19 cellular contexts compared by ENCODE assay signal in the genomic region with DNA sequence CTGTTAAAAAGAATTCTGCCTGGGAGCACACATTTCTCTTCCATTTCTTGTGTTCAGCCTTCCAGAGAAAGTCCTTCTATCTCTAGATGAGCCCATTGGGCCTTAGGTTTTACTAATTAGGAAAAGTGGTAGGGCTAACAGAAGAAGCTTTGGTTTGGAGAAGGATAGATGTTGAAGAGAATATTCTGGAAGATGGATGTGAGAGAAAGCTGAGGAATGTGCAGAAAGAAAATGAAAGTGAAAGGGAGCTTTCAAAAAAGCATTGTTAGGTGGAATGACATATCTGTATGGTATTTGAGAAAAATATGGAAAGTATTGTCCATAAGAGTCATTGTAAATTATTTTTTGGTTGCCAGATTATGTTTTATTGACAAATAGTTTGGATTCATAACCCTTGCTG.
DNase-seq lines count a peak whose midpoint lies in the region; ATAC-seq and TF ChIP-seq lines count a peak whose summit lies in the region.
"Had no signal": no experiment of that assay in that cellular context is flagged by ENCODE, and none has a peak within 500 bp of the region (broad histone marks: within the 10 kb centered on the region; RNA-seq: fewer than 3 reads in every experiment).

No MANE protein-coding gene starts in this region.

- peak overlapping the region; percentile 76 for H3K4me3 Mint-ChIP-seq in HFFc6
- H3K4me3 Mint-ChIP-seq: dendritic cell treated with granulocyte-macrophage colony-stimulating factor and Interleukin-4, amounts not matched to agents 40 ng/mL and 50 ng/mL, for 4 days had no signal

- peaks cover 33% of the 10 kb centered on the region for H3K4me1 Mint-ChIP-seq in HFFc6 (ENCODE audit: low read depth)

- no peak for ATAC-seq in HG02840 (IDR thresholded peaks at IDR 0.05; ENCODE audit: low FRiP score, unreplicated experiment)
- ATAC-seq: activated CD4-positive, CD25-positive, alpha-beta regulatory T cell treated with anti-CD3 and anti-CD28 coated beads, Interleukin-2, amount 50 U/mL, for 24 hours; K562; mucosa of descending colon; right cardiac atrium had no signal

- H3K27ac Mint-ChIP-seq in HFFc6, result peak overlapping the region; percentile 49
- H3K27ac Mint-ChIP-seq: dendritic cell treated with granulocyte-macrophage colony-stimulating factor and Interleukin-4, amounts not matched to agents 40 ng/mL and 50 ng/mL, for 4 days had no signal

- no peaks in the 10 kb centered on the region for H3K9me3 ChIP-seq in adipocyte (ENCODE audit: control insufficient read depth, low read length)
- no peaks in the 10 kb centered on the region for H3K9me3 ChIP-seq in left ventricle myocardium inferior (replicated peaks)
- H3K9me3 ChIP-seq: mucosa of descending colon had no signal

- no peaks in the 10 kb centered on the region for H3K9me3 Mint-ChIP-seq in HFFc6

- H3K27ac ChIP-seq in left ventricle myocardium inferior (replicated peaks), result no peak overlapping the region

- H3K4me1 ChIP-seq in adipocyte (ENCODE audit: control insufficient read depth, insufficient read depth, low read length), result peaks cover 24% of the 10 kb centered on the region
- H3K4me1 ChIP-seq in left ventricle myocardium inferior, result no peaks in the 10 kb centered on the region

- no peaks in the 10 kb centered on the region for H3K36me3 Mint-ChIP-seq in HFFc6 (ENCODE audit: low read depth)

- no peaks in the 10 kb centered on the region for H3K36me3 ChIP-seq in adipocyte (ENCODE audit: control insufficient read depth, insufficient read depth, low read length, severe bottlenecking)
- H3K36me3 ChIP-seq in left ventricle myocardium inferior, result no peaks in the 10 kb centered on the region

- no peaks in the 10 kb centered on the region; the same call in 1 of the 2 replicates for H3K27me3 Mint-ChIP-seq in HFFc6 (ENCODE audit: insufficient read depth)
- H3K27me3 Mint-ChIP-seq: dendritic cell treated with granulocyte-macrophage colony-stimulating factor and Interleukin-4, amounts not matched to agents 40 ng/mL and 50 ng/mL, for 4 days had no signal

- TF ChIP-seq CTCF in HFFc6 (IDR thresholded peaks at IDR 0.05), result no peak
- no peak for TF ChIP-seq CTCF in fibroblast of villous mesenchyme (IDR thresholded peaks at IDR 0.05; ENCODE audit: insufficient read depth, low read depth, low read length)
- no peak for TF ChIP-seq CTCF in left ventricle myocardium inferior (IDR thresholded peaks at IDR 0.05; ENCODE audit: borderline replicate concordance)

- H3K27me3 ChIP-seq in adipocyte (replicated peaks; ENCODE audit: control insufficient read depth, insufficient read depth, low read length) (no peaks in the 10 kb centered on the region), left ventricle myocardium inferior (ENCODE audit: low read depth) (no peaks in the 10 kb centered on the region)

- intact Hi-C loops in left ventricle myocardium inferior (cut with micrococcal nuclease), result no loop called here

- H3K4me3 ChIP-seq in adipocyte (ENCODE audit: low read length) (peak overlapping the region; percentile 68), fibroblast of villous mesenchyme (ENCODE audit: low read depth, low read length) (no peak overlapping the region), left ventricle myocardium inferior (no peak overlapping the region)
- H3K4me3 ChIP-seq: K562, mucosa of descending colon had no signal

- peak; percentile 12 for DNase-seq in AG08395 (ENCODE audit: low spot score)
- DNase-seq in HFFc6, result no peak
- DNase-seq in adipocyte (ENCODE audit: low read depth), result peak; percentile 63
- peak; percentile 11 for DNase-seq in fibroblast of villous mesenchyme (ENCODE audit: low read depth)
- no peak for DNase-seq in NCI-H524 (lab: John Stamatoyannopoulos, UW)
- no peak for DNase-seq in left ventricle myocardium inferior
- no peak for DNase-seq in NCI-H1436 treated with DMSO at 0.1 percent for 48 hours (lab: John Stamatoyannopoulos, UW)
- DNase-seq: left cardiac atrium; mucosa of descending colon; NCI-H1105 treated with DMSO at 0.1 percent for 48 hours; NCI-H2227 treated with DMSO at 0.1 percent for 48 hours; NK-92 treated with Interleukin-12 subunit alpha and Interleukin-12 subunit beta, amount 100 ng/mL, for 24 hours; right cardiac atrium; SIG-M5; stimulated activated CD4-positive, alpha-beta T cell treated with anti-CD3 and anti-CD28 coated beads, Interleukin-1b, Interleukin-23, amount 100 ng/mL, for 48 hours had no signal

- peak overlapping the region; percentile 44 for H3K9ac ChIP-seq in adipocyte (ENCODE audit: low read length)

Comparison
In these comparisons a context has a peak if more than half of its experiments do, and no peak if none do; other contexts are left out.
1. DNase-seq: peak in AG08395 (single experiment), adipocyte (single experiment) and fibroblast of villous mesenchyme (single experiment); none in HFFc6 (single experiment), NCI-H524 (0 of 2), left ventricle myocardium inferior (single experiment) and NCI-H1436 treated with DMSO at 0.1 percent for 48 hours (single experiment).